Comparison of ENCODE assay signal across 10 cellular contexts in the genomic region with DNA sequence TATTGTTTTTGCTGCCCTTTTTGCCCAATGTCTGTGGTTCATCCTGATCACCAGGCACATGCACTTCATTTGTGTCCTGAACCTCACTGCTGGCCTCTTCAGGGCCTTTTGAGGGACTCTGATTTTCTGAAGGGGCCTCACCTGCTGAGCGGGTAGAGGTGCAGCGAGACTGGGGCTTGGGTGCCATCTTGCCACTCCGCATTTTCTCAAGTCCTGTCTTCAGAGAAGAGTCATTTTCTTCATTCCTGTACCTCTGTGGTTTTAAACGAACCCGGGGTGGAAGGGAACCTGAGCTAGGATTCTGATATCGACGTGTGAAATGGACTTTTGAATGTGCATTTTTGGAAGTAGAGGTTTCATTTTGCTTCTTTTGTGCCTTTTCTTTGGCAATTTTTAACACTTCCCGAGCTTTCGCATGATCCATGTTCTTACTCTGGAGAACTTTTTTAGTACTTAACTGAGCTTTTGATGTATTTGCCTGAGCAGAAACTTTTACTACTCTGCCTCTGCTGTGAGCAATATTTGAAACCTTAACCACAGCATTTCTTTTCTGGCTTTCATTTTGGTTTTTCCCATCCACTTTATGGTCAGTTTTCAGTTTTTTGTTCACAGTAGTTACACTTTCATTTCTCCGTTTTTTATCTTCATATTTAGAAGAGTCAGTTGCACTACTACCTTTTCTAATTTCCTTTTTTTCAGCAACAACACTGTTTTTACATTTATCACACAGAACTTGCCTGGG. TPM values are rescaled to one million over a fixed set of nuclear protein-coding genes. Genes with fewer than 3 reads are reported as not detected.
A peak's percentile ranks its signal among the peaks of the same experiment; 100 is the strongest.
DNase-seq lines count a peak whose midpoint lies in the region; ATAC-seq and TF ChIP-seq lines count a peak whose summit lies in the region.
"Had no signal": no experiment of that assay in that cellular context is flagged by ENCODE, and none has a peak within 500 bp of the region (broad histone marks: within the 10 kb centered on the region; RNA-seq: fewer than 3 reads in every experiment).

No MANE protein-coding gene starts in this region.

- H3K4me1 Mint-ChIP-seq in activated T-helper 2 cell treated with anti-CD3 and anti-CD28 coated beads, Interferon-gamma antibody, Interleukin-2, Interleukin-4, amounts not matched to agents 10 μg/mL and 5 μg/mL and 100 μg/mL, durations not matched to agents 14 hours and 24 hours and 36 hours (ENCODE audit: low read depth), result peaks cover 27% of the 10 kb centered on the region
- H3K4me1 Mint-ChIP-seq in T-cell, result peaks cover 7 to 12% (median 9%) of the 10 kb centered on the region in 3 donors

- no peaks in the 10 kb centered on the region for H3K27me3 Mint-ChIP-seq in activated T-helper 2 cell treated with anti-CD3 and anti-CD28 coated beads, Interferon-gamma antibody, Interleukin-2, Interleukin-4, amounts not matched to agents 10 μg/mL and 5 μg/mL and 100 μg/mL, durations not matched to agents 14 hours and 24 hours and 36 hours (ENCODE audit: low read depth)
- H3K27me3 Mint-ChIP-seq in T-cell, result no peaks in the 10 kb centered on the region

- peak; percentile 77 for ATAC-seq in GM18502 (IDR thresholded peaks at IDR 0.05; ENCODE audit: poor library complexity, unreplicated experiment)
- ATAC-seq in GM19438 (IDR thresholded peaks at IDR 0.05; ENCODE audit: low read depth, unreplicated experiment), result peak; percentile 54
- ATAC-seq in HG02885 (IDR thresholded peaks at IDR 0.05; ENCODE audit: poor library complexity, unreplicated experiment), result peak; percentile 85
- no peak for ATAC-seq in HG03521 (IDR thresholded peaks at IDR 0.05; ENCODE audit: unreplicated experiment)
- ATAC-seq in T-cell (replicated peaks in 1 of 4), result no peak
- no peak for ATAC-seq in esophagus mucosa

- TF ChIP-seq CTCF in foreskin fibroblast (IDR thresholded peaks at IDR 0.05; ENCODE audit: low read depth, low read length), result no peak

- peaks cover 49% of the 10 kb centered on the region for H3K36me3 Mint-ChIP-seq in activated T-helper 2 cell treated with anti-CD3 and anti-CD28 coated beads, Interferon-gamma antibody, Interleukin-2, Interleukin-4, amounts not matched to agents 10 μg/mL and 5 μg/mL and 100 μg/mL, durations not matched to agents 14 hours and 24 hours and 36 hours (ENCODE audit: low read depth)
- H3K36me3 Mint-ChIP-seq in T-cell, result peaks cover 45% of the 10 kb centered on the region

- POLR2A ChIA-PET in T-cell (lab: Charles Lee), result interaction anchor here in 1 of 2 donors (0.6 kb wide), 2 partner anchors 26 to 230 kb away, joined by 3 to 5 read pairs; no protein-coding TSS in a partner anchor

- H3K4me3 Mint-ChIP-seq in activated T-helper 2 cell treated with anti-CD3 and anti-CD28 coated beads, Interferon-gamma antibody, Interleukin-2, Interleukin-4, amounts not matched to agents 10 μg/mL and 5 μg/mL and 100 μg/mL, durations not matched to agents 14 hours and 24 hours and 36 hours (ENCODE audit: low read depth), result peak overlapping the region; percentile 35
- H3K4me3 Mint-ChIP-seq in T-cell, result no peak overlapping the region
- H3K4me3 Mint-ChIP-seq: HFFc6 had no signal

- no peaks in the 10 kb centered on the region for H3K9me3 Mint-ChIP-seq in activated T-helper 2 cell treated with anti-CD3 and anti-CD28 coated beads, Interferon-gamma antibody, Interleukin-2, Interleukin-4, amounts not matched to agents 10 μg/mL and 5 μg/mL and 100 μg/mL, durations not matched to agents 14 hours and 24 hours and 36 hours
- H3K9me3 Mint-ChIP-seq in T-cell, result no peaks in the 10 kb centered on the region
- H3K9me3 Mint-ChIP-seq: HFFc6 had no signal

- DNase-seq in activated T-helper 2 cell treated with anti-CD3 and anti-CD28 coated beads, Interferon-gamma antibody, Interleukin-2, Interleukin-4, amounts not matched to agents 10 μg/mL and 5 μg/mL and 100 μg/mL, durations not matched to agents 14 hours and 24 hours and 36 hours (ENCODE audit: low spot score), result no peak
- no peak for DNase-seq in T-cell
- DNase-seq in foreskin fibroblast, result no peak
- DNase-seq: HFFc6, ovary had no signal

- no peak overlapping the region for H3K4me3 ChIP-seq in foreskin fibroblast (ENCODE audit: low read depth in 1 of 2, low read length in 2 of 2)
- H3K4me3 ChIP-seq: ovary had no signal

- peak overlapping the region; percentile 50 for H3K27ac Mint-ChIP-seq in activated T-helper 2 cell treated with anti-CD3 and anti-CD28 coated beads, Interferon-gamma antibody, Interleukin-2, Interleukin-4, amounts not matched to agents 10 μg/mL and 5 μg/mL and 100 μg/mL, durations not matched to agents 14 hours and 24 hours and 36 hours
- peak overlapping the region in 1 of 2 donors; percentile 34 for H3K27ac Mint-ChIP-seq in T-cell
- H3K27ac Mint-ChIP-seq: HFFc6 had no signal

- CTCF ChIA-PET in T-cell (lab: Charles Lee), result interaction anchor here (0.6 to 0.9 kb wide), 2 partner anchors 26 to 1932 kb away, joined by 3 to 6 read pairs; partner anchors contain the start of gene PWWP2A (in 1 of the 2)

- intact Hi-C loops in activated T-helper 2 cell treated with anti-CD3 and anti-CD28 coated beads, Interferon-gamma antibody, Interleukin-2, Interleukin-4, amounts not matched to agents 10 μg/mL and 5 μg/mL and 100 μg/mL, durations not matched to agents 14 hours and 24 hours and 36 hours (cut with micrococcal nuclease), result no loop called here

RNA-seq across cellular contexts. Expression of gene PWWP2A, which starts 26.1 kb away (rescaled TPM):
- total RNA-seq in activated T-helper 2 cell treated with anti-CD3 and anti-CD28 coated beads, Interferon-gamma antibody, Interleukin-2, Interleukin-4, amounts not matched to agents 10 μg/mL and 5 μg/mL and 100 μg/mL, durations not matched to agents 14 hours and 24 hours and 36 hours, result 20.4 and 22.7 TPM in 2 replicates
- total RNA-seq in T-cell (10 to 100 TPM; 25.1 to 39.8 (median 36.0) TPM), esophagus mucosa (9.6 TPM)

Comparison
In these comparisons a context has a peak if more than half of its experiments do, and no peak if none do; other contexts are left out.
1. ATAC-seq: peak in GM18502 (single experiment), GM19438 (single experiment) and HG02885 (single experiment); none in HG03521 (single experiment), T-cell (0 of 4) and esophagus mucosa (single experiment).